ENCODE assay signal across 16 cellular contexts in the genomic region with DNA sequence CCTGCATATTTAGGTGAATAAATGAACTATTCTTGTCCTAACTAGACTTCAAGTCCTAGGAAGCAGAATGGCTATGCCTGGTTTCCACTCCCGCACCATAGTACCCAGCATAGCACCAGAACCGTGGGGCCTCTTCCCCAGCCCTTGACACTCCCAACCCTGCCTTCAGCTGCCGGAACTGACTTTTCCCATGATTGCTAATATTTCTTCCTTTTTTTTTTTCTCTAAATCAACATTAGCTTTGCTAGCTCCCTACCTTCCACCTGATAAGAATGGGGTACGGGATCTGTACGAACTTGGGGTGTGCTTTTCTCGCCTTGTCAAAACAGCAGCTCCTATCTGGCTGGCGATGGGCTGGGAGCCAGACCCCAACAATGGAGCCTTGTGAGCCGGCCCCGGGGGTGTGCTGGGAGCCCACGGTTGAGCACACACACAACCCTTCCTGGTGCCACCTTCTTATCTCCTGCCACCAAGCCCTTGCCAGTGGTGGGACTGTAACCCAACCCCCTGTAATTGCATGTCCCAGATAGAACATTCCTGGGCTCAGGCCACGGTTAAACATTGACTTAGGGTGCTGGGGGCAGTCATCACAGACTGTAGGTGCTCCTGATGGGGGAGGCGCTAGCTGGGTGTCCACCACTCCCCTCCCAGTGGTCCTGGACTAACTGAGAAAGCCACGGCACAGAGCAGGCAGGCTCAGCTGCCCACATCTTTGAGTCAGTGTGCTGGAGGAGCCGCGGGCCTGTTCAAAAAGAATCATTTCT.
A peak's percentile ranks its signal among the peaks of the same experiment; 100 is the strongest.
DNase-seq lines count a peak whose midpoint lies in the region; ATAC-seq, FAIRE-seq and TF ChIP-seq lines count a peak whose summit lies in the region.
"Had no signal": no experiment of that assay in that cellular context is flagged by ENCODE, and none has a peak within 500 bp of the region (broad histone marks: within the 10 kb centered on the region; RNA-seq: fewer than 3 reads in every experiment).

No MANE protein-coding gene starts in this region.

- 16 to 18% methylated on average over 15 of the region's 15 CpGs for WGBS in pancreas, 2 donors

- peaks cover 27 to 61% (median 54%) of the 10 kb centered on the region in 10 experiments for H3K4me1 ChIP-seq in BLaER1 treated with 17β-estradiol and CSF1 and Interleukin-3, amounts not matched to agents 10 nM and 100 nM
- H3K4me1 ChIP-seq in pancreas, result peaks cover 10 to 27% (median 25%) of the 10 kb centered on the region in 3 donors
- H3K4me1 ChIP-seq: BE2C had no signal

- peaks cover 12% of the 10 kb centered on the region for H3K27me3 Mint-ChIP-seq in T-helper 17 cell

- H4K20me1 ChIP-seq in BLaER1 treated with 17β-estradiol and CSF1 and Interleukin-3, amounts not matched to agents 10 nM and 100 nM, result no peaks in the 10 kb centered on the region

- no peak for DNase-seq in T-helper 17 cell
- DNase-seq in kidney glomerular epithelial cell (lab: John Stamatoyannopoulos, UW), result peak; percentile 57
- peak; percentile 79 to 93 (median 88) for DNase-seq in pancreas
- no peak for DNase-seq in GM03348 (ENCODE audit: low spot score)
- DNase-seq in stimulated activated CD4-positive, alpha-beta T cell treated with anti-CD3 and anti-CD28 coated beads, Interleukin-2, amount 100 ng/mL, for 24 hours, result no peak
- DNase-seq in SHP77 (lab: John Stamatoyannopoulos, UW), result no peak
- DNase-seq: activated CD4-positive, alpha-beta T cell treated with anti-CD3 and anti-CD28 coated beads, Interleukin-2, amount 50 U/mL, for 4 hours; activated naive CD4-positive, alpha-beta T cell treated with Interleukin-2 at 50 U/mL for 16 hours; BE2C; cortex of kidney; H9; NCI-H345; stimulated activated naive B cell treated with anti-CD40 and anti-IgM and Interleukin-4, amounts not matched to agents 10 μg/mL and 1 μg/mL and 100 μg/mL, for 72 hours had no signal

- no peak for TF ChIP-seq CTCF in pancreas (IDR thresholded peaks at IDR 0.05)

- H3K9ac ChIP-seq in BLaER1 treated with 17β-estradiol and CSF1 and Interleukin-3, amounts not matched to agents 10 nM and 100 nM, result peak overlapping the region in 2 of 11 experiments; percentile 2 to 24; a peak in 1 of 22 replicates

- H3K27ac ChIP-seq in BLaER1 treated with 17β-estradiol and CSF1 and Interleukin-3, amounts not matched to agents 10 nM and 100 nM, result no peak overlapping the region
- H3K27ac ChIP-seq in pancreas, result peak overlapping the region; percentile 71 to 87 (median 83)
- H3K27ac ChIP-seq: SJSA1 had no signal

- no peaks in the 10 kb centered on the region for H3K27me3 ChIP-seq in BLaER1 treated with 17β-estradiol and CSF1 and Interleukin-3, amounts not matched to agents 10 nM and 100 nM
- no peaks in the 10 kb centered on the region for H3K27me3 ChIP-seq in pancreas
- H3K27me3 ChIP-seq: BE2C, SJSA1 had no signal

- H3K9me3 ChIP-seq in BLaER1 treated with 17β-estradiol and CSF1 and Interleukin-3, amounts not matched to agents 10 nM and 100 nM (replicated peaks in 1 of 11), result peaks cover 0 to 21% (median 16%) of the 10 kb centered on the region in 11 experiments; a peak in 17 of 22 replicates
- no peaks in the 10 kb centered on the region for H3K9me3 ChIP-seq in T-helper 17 cell (ENCODE audit: control insufficient read depth, low read length, poor library complexity, severe bottlenecking)
- no peaks in the 10 kb centered on the region for H3K9me3 ChIP-seq in pancreas
- H3K9me3 ChIP-seq: BE2C had no signal

- H3K36me3 ChIP-seq in BLaER1 treated with 17β-estradiol and CSF1 and Interleukin-3, amounts not matched to agents 10 nM and 100 nM, result no peaks in the 10 kb centered on the region
- no peaks in the 10 kb centered on the region for H3K36me3 ChIP-seq in pancreas
- H3K36me3 ChIP-seq: BE2C, SJSA1 had no signal

- no peak overlapping the region for H3K4me3 ChIP-seq in BLaER1 treated with 17β-estradiol and CSF1 and Interleukin-3, amounts not matched to agents 10 nM and 100 nM
- peak overlapping the region in 1 of 4 donors; percentile 5 for H3K4me3 ChIP-seq in pancreas
- H3K4me3 ChIP-seq: SJSA1 had no signal

- intact Hi-C loops in pancreas (cut with DNase I), result no loop called here

- peak overlapping the region; percentile 39 for H3K27ac Mint-ChIP-seq in T-helper 17 cell

- ATAC-seq in T-helper 17 cell (no peak), pancreas (peak; percentile 84 to 93 (median 92)), HG03108 (IDR thresholded peaks at IDR 0.05; ENCODE audit: unreplicated experiment) (no peak)
- ATAC-seq: stimulated activated naive B cell treated with anti-CD40 and anti-IgM and Interleukin-4, amounts not matched to agents 10 μg/mL and 1 μg/mL and 100 μg/mL, for 72 hours had no signal

- H3K4me3 Mint-ChIP-seq in T-helper 17 cell, result no peak overlapping the region
- H3K4me3 Mint-ChIP-seq: H9; stimulated activated naive B cell treated with anti-CD40 and anti-IgM and Interleukin-4, amounts not matched to agents 10 μg/mL and 1 μg/mL and 100 μg/mL, for 72 hours had no signal

- peak overlapping the region; percentile 56 to 83 (median 67) for H3K4me2 ChIP-seq in BLaER1 treated with 17β-estradiol and CSF1 and Interleukin-3, amounts not matched to agents 10 nM and 100 nM

- H3K4me1 Mint-ChIP-seq in T-helper 17 cell, result peaks cover 4% of the 10 kb centered on the region

- H3K36me3 Mint-ChIP-seq in T-helper 17 cell (ENCODE audit: low read depth), result no peaks in the 10 kb centered on the region

- no peak for FAIRE-seq in pancreas (lab: Jason Lieb, UNC)

Comparison
In these comparisons a context has a peak if more than half of its experiments do, and no peak if none do; other contexts are left out.
1. H3K27ac ChIP-seq: peak in pancreas (4 of 4); none in BLaER1 treated with 17β-estradiol and CSF1 and Interleukin-3, amounts not matched to agents 10 nM and 100 nM (0 of 11).
2. ATAC-seq: peak in pancreas (4 of 4); none in T-helper 17 cell (single experiment) and HG03108 (single experiment).
3. DNase-seq: peak in kidney glomerular epithelial cell (single experiment) and pancreas (6 of 6); none in T-helper 17 cell (0 of 3), GM03348 (single experiment), stimulated activated CD4-positive, alpha-beta T cell treated with anti-CD3 and anti-CD28 coated beads, Interleukin-2, amount 100 ng/mL, for 24 hours (0 of 2) and SHP77 (0 of 2).